1 cellular context compared by ENCODE assay signal in genomic region chr2:120791243-120791960, GRCh38.
TF ChIP-seq lines count a peak whose summit lies in the region.

No MANE protein-coding gene starts in this region.

TF ChIP-seq in GM23338, 12 proteins besides CTCF, POLR2A, EP300 and RAD21 (continued from another document):
- TF ChIP-seq ZNF462 (CRISPR knock-in tag; IDR thresholded peaks at IDR 0.05) = no peak
- no peak for TF ChIP-seq EZH2 (IDR thresholded peaks at IDR 0.05; ENCODE audit: low read depth, unreplicated experiment)
- TF ChIP-seq EZH2phosphoT487 (IDR thresholded peaks at IDR 0.05; ENCODE audit: unreplicated experiment) = no peak
- TF ChIP-seq ZNF114 (CRISPR knock-in tag; IDR thresholded peaks at IDR 0.05) = no peak
- TF ChIP-seq STAT1 (IDR thresholded peaks at IDR 0.05; ENCODE audit: unreplicated experiment) = no peak
- no peak for TF ChIP-seq JUNB (IDR thresholded peaks at IDR 0.05; ENCODE audit: unreplicated experiment)
- TF ChIP-seq ZNF331 (CRISPR knock-in tag; IDR thresholded peaks at IDR 0.05; ENCODE audit: low read depth) = no peak
- TF ChIP-seq REST (IDR thresholded peaks at IDR 0.05; ENCODE audit: unreplicated experiment) = no peak
- TF ChIP-seq, protein P1, sequence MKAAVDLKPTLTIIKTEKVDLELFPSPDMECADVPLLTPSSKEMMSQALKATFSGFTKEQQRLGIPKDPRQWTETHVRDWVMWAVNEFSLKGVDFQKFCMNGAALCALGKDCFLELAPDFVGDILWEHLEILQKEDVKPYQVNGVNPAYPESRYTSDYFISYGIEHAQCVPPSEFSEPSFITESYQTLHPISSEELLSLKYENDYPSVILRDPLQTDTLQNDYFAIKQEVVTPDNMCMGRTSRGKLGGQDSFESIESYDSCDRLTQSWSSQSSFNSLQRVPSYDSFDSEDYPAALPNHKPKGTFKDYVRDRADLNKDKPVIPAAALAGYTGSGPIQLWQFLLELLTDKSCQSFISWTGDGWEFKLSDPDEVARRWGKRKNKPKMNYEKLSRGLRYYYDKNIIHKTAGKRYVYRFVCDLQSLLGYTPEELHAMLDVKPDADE (IDR thresholded peaks at IDR 0.05) = no peak
